In genomic region chrX:118853596-118853995, GRCh38 we compare ENCODE assay signal across 1 cellular context.
TF ChIP-seq lines count a peak whose summit lies in the region.

No MANE protein-coding gene starts in this region.

TF ChIP-seq in HepG2, 621 proteins besides CTCF, POLR2A, EP300 and RAD21:
- peak; percentile 25; the same call in 1 of the 2 replicates for TF ChIP-seq ARID5B (CRISPR knock-in tag; IDR thresholded peaks at IDR 0.05)
- TF ChIP-seq SOX5 (CRISPR knock-in tag; IDR thresholded peaks at IDR 0.05; ENCODE audit: borderline replicate concordance): peak; percentile 61; the same call in 1 of the 2 replicates
- TF ChIP-seq CEBPB (IDR thresholded peaks at IDR 0.05; ENCODE audit: borderline replicate concordance, low read depth, low read length): peak; percentile 35; the same call in 1 of the 2 replicates
- TF ChIP-seq MLXIP (CRISPR knock-in tag; IDR thresholded peaks at IDR 0.05; ENCODE audit: borderline replicate concordance): no peak
- 0 out of 2 replicates have a peak, but pooled peaks have one; percentile 21 for TF ChIP-seq LCORL (IDR thresholded peaks at IDR 0.05)
- TF ChIP-seq LCORL (CRISPR knock-in tag; IDR thresholded peaks at IDR 0.05): no peak
- peak; percentile 93 for TF ChIP-seq TEF (CRISPR knock-in tag; IDR thresholded peaks at IDR 0.05)
- TF ChIP-seq LBX2 (CRISPR knock-in tag; IDR thresholded peaks at IDR 0.05; ENCODE audit: borderline replicate concordance): no peak
- no peak for TF ChIP-seq NKX3-1 (CRISPR knock-in tag; IDR thresholded peaks at IDR 0.05)
- TF ChIP-seq CEBPG (CRISPR knock-in tag; IDR thresholded peaks at IDR 0.05): peak; percentile 77
- TF ChIP-seq ZNF703 (CRISPR knock-in tag; IDR thresholded peaks at IDR 0.05; ENCODE audit: borderline replicate concordance): no peak
- no peak for TF ChIP-seq NRL (CRISPR knock-in tag; IDR thresholded peaks at IDR 0.05; ENCODE audit: borderline replicate concordance)
- 0 out of 2 replicates have a peak, but pooled peaks have one; percentile 20 for TF ChIP-seq RARA (CRISPR knock-in tag; IDR thresholded peaks at IDR 0.05)
- TF ChIP-seq SOX6 (IDR thresholded peaks at IDR 0.05): no peak
- peak; percentile 55 for TF ChIP-seq SOX6 (CRISPR knock-in tag; IDR thresholded peaks at IDR 0.05)
- no peak for TF ChIP-seq HOXA7 (CRISPR knock-in tag; IDR thresholded peaks at IDR 0.05)
- TF ChIP-seq SMAD1 (CRISPR knock-in tag; IDR thresholded peaks at IDR 0.05; ENCODE audit: borderline replicate concordance, low read depth): no peak
- TF ChIP-seq SOX13 (IDR thresholded peaks at IDR 0.05): no peak
- peak in 1 of 2 experiments; percentile 64; a peak in 2 of 4 replicates for TF ChIP-seq SOX13 (CRISPR knock-in tag; conservative IDR thresholded peaks at IDR 0.05 in 1 of 2, IDR thresholded peaks at IDR 0.05 in 1 of 2)
- 0 out of 2 replicates have a peak, but pooled peaks have one; percentile 12 for TF ChIP-seq BCL6 (CRISPR knock-in tag; IDR thresholded peaks at IDR 0.05)
- TF ChIP-seq RXRB (CRISPR knock-in tag; IDR thresholded peaks at IDR 0.05; ENCODE audit: borderline replicate concordance): peak; percentile 38; the same call in 1 of the 2 replicates
